3 cellular contexts compared by ENCODE assay signal in the genomic region with DNA sequence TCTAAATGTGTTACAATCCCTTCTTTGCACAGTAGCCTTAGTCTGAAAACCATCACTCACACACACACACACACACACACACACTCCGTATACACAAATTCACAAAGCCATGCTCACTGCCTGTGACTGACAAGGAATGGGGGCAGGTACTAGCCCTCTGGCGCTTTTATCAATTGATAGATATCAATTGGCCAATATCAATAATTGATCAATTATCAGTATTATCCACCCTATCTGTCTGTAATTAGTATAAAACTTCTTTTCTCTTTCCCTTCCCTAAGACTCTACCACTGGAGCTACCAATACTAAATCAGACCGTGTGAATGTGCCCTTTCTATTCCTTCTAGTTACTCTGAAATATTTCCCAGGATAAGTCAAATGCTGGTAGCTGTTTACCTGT.
TF ChIP-seq lines count a peak whose summit lies in the region.

No MANE protein-coding gene starts in this region.

TF ChIP-seq in SK-N-SH, 30 proteins besides CTCF, POLR2A, EP300 and RAD21 (continued from another document):
- TF ChIP-seq NRF1 (IDR thresholded peaks at IDR 0.05; ENCODE audit: low read depth, low read length) (no peak), FOXJ3 (CRISPR knock-in tag; IDR thresholded peaks at IDR 0.05) (no peak), TAF1 (IDR thresholded peaks at IDR 0.05; ENCODE audit: borderline replicate concordance, low read depth, low read length) (no peak), RXRA (IDR thresholded peaks at IDR 0.05; ENCODE audit: borderline replicate concordance, low read depth) (no peak)

TF ChIP-seq in SK-N-SH treated with all-trans-retinoic acid at 6 μM for 48 hours, 23 proteins besides CTCF, POLR2A, EP300 and RAD21 (continued from another document):
- TF ChIP-seq TOX (CRISPR knock-in tag; IDR thresholded peaks at IDR 0.05; ENCODE audit: borderline replicate concordance): no peak
- TF ChIP-seq RARB (CRISPR knock-in tag; IDR thresholded peaks at IDR 0.05): no peak
- TF ChIP-seq, protein P1, sequence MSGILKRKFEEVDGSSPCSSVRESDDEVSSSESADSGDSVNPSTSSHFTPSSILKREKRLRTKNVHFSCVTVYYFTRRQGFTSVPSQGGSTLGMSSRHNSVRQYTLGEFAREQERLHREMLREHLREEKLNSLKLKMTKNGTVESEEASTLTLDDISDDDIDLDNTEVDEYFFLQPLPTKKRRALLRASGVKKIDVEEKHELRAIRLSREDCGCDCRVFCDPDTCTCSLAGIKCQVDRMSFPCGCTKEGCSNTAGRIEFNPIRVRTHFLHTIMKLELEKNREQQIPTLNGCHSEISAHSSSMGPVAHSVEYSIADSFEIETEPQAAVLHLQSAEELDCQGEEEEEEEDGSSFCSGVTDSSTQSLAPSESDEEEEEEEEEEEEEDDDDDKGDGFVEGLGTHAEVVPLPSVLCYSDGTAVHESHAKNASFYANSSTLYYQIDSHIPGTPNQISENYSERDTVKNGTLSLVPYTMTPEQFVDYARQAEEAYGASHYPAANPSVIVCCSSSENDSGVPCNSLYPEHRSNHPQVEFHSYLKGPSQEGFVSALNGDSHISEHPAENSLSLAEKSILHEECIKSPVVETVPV (CRISPR knock-in tag; IDR thresholded peaks at IDR 0.05): no peak
- no peak for TF ChIP-seq ESRRG (CRISPR knock-in tag; IDR thresholded peaks at IDR 0.05)
- TF ChIP-seq GLIS3 (CRISPR knock-in tag; IDR thresholded peaks at IDR 0.05): no peak
- no peak for TF ChIP-seq ZC3H10 (CRISPR knock-in tag; IDR thresholded peaks at IDR 0.05)
- TF ChIP-seq, protein P2, sequence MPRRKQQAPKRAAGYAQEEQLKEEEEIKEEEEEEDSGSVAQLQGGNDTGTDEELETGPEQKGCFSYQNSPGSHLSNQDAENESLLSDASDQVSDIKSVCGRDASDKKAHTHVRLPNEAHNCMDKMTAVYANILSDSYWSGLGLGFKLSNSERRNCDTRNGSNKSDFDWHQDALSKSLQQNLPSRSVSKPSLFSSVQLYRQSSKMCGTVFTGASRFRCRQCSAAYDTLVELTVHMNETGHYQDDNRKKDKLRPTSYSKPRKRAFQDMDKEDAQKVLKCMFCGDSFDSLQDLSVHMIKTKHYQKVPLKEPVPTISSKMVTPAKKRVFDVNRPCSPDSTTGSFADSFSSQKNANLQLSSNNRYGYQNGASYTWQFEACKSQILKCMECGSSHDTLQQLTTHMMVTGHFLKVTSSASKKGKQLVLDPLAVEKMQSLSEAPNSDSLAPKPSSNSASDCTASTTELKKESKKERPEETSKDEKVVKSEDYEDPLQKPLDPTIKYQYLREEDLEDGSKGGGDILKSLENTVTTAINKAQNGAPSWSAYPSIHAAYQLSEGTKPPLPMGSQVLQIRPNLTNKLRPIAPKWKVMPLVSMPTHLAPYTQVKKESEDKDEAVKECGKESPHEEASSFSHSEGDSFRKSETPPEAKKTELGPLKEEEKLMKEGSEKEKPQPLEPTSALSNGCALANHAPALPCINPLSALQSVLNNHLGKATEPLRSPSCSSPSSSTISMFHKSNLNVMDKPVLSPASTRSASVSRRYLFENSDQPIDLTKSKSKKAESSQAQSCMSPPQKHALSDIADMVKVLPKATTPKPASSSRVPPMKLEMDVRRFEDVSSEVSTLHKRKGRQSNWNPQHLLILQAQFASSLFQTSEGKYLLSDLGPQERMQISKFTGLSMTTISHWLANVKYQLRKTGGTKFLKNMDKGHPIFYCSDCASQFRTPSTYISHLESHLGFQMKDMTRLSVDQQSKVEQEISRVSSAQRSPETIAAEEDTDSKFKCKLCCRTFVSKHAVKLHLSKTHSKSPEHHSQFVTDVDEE (CRISPR knock-in tag; IDR thresholded peaks at IDR 0.05): no peak
- TF ChIP-seq ISL1 (CRISPR knock-in tag; IDR thresholded peaks at IDR 0.05): no peak
- TF ChIP-seq, protein P3, sequence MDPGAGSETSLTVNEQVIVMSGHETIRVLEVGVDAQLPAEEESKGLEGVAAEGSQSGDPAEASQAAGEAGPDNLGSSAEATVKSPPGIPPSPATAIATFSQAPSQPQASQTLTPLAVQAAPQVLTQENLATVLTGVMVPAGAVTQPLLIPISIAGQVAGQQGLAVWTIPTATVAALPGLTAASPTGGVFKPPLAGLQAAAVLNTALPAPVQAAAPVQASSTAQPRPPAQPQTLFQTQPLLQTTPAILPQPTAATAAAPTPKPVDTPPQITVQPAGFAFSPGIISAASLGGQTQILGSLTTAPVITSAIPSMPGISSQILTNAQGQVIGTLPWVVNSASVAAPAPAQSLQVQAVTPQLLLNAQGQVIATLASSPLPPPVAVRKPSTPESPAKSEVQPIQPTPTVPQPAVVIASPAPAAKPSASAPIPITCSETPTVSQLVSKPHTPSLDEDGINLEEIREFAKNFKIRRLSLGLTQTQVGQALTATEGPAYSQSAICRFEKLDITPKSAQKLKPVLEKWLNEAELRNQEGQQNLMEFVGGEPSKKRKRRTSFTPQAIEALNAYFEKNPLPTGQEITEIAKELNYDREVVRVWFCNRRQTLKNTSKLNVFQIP (CRISPR knock-in tag; IDR thresholded peaks at IDR 0.05; ENCODE audit: borderline replicate concordance, low read depth): no peak
- TF ChIP-seq ZNF8 (CRISPR knock-in tag; IDR thresholded peaks at IDR 0.05): no peak
- no peak for TF ChIP-seq ARNTL (CRISPR knock-in tag; IDR thresholded peaks at IDR 0.05; ENCODE audit: borderline replicate concordance, low read depth)
- no peak for TF ChIP-seq ZNF565 (CRISPR knock-in tag; conservative IDR thresholded peaks at IDR 0.05; ENCODE audit: low read depth)
- no peak for TF ChIP-seq ZFP30 (CRISPR knock-in tag; IDR thresholded peaks at IDR 0.05)
- TF ChIP-seq, protein P4, sequence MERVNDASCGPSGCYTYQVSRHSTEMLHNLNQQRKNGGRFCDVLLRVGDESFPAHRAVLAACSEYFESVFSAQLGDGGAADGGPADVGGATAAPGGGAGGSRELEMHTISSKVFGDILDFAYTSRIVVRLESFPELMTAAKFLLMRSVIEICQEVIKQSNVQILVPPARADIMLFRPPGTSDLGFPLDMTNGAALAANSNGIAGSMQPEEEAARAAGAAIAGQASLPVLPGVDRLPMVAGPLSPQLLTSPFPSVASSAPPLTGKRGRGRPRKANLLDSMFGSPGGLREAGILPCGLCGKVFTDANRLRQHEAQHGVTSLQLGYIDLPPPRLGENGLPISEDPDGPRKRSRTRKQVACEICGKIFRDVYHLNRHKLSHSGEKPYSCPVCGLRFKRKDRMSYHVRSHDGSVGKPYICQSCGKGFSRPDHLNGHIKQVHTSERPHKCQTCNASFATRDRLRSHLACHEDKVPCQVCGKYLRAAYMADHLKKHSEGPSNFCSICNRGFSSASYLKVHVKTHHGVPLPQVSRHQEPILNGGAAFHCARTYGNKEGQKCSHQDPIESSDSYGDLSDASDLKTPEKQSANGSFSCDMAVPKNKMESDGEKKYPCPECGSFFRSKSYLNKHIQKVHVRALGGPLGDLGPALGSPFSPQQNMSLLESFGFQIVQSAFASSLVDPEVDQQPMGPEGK (CRISPR knock-in tag; IDR thresholded peaks at IDR 0.05; ENCODE audit: borderline replicate concordance): no peak

TF ChIP-seq in HEK293, 187 proteins besides CTCF, POLR2A, EP300 and RAD21 (continued from another document):
- TF ChIP-seq, protein P5, sequence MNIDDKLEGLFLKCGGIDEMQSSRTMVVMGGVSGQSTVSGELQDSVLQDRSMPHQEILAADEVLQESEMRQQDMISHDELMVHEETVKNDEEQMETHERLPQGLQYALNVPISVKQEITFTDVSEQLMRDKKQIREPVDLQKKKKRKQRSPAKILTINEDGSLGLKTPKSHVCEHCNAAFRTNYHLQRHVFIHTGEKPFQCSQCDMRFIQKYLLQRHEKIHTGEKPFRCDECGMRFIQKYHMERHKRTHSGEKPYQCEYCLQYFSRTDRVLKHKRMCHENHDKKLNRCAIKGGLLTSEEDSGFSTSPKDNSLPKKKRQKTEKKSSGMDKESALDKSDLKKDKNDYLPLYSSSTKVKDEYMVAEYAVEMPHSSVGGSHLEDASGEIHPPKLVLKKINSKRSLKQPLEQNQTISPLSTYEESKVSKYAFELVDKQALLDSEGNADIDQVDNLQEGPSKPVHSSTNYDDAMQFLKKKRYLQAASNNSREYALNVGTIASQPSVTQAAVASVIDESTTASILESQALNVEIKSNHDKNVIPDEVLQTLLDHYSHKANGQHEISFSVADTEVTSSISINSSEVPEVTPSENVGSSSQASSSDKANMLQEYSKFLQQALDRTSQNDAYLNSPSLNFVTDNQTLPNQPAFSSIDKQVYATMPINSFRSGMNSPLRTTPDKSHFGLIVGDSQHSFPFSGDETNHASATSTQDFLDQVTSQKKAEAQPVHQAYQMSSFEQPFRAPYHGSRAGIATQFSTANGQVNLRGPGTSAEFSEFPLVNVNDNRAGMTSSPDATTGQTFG (tag by site-specific recombination; IDR thresholded peaks at IDR 0.05; ENCODE audit: borderline replicate concordance): no peak
